18 cellular contexts compared by ENCODE assay signal in genomic region chr6:17948725-17949124, GRCh38. TPM values are rescaled to one million over a fixed set of nuclear protein-coding genes. Genes with fewer than 3 reads are reported as not detected.
A peak's percentile ranks its signal among the peaks of the same experiment; 100 is the strongest.
DNase-seq lines count a peak whose midpoint lies in the region; ATAC-seq, FAIRE-seq and TF ChIP-seq lines count a peak whose summit lies in the region.
"Had no signal": no experiment of that assay in that cellular context is flagged by ENCODE, and none has a peak within 500 bp of the region (broad histone marks: within the 10 kb centered on the region; RNA-seq: fewer than 3 reads in every experiment).

No MANE protein-coding gene starts in this region.

- ATAC-seq in IMR-90 (ENCODE audit: low read depth) (no peak), K562 (no peak)
- ATAC-seq: A549; CD8-positive, alpha-beta T cell had no signal

- no peak overlapping the region for H3K23ac ChIP-seq in IMR-90 (ENCODE audit: low read depth, low read length)

- POLR2A ChIA-PET in IMR-90 (lab: Charles Lee; ENCODE audit: unreplicated experiment), result no interaction called here
- POLR2A ChIA-PET in K562 (lab: Yijun Ruan, JAX), result interaction anchor here (0.5 to 3.0 kb wide), 4 partner anchors 9 to 20 kb away, joined by 3 to 12 read pairs (median 3); no protein-coding TSS in a partner anchor

- no peak overlapping the region for H2AK5ac ChIP-seq in IMR-90 (ENCODE audit: low read depth, low read length)

- no peak overlapping the region for H3K4ac ChIP-seq in IMR-90 (ENCODE audit: low read depth, low read length)

- H3K36me3 ChIP-seq in IMR-90 (ENCODE audit: control insufficient read depth, insufficient read depth, low read length), result peaks cover 3% of the 10 kb centered on the region; the same call in 1 of the 2 replicates
- peaks cover 4% of the 10 kb centered on the region; the same call in 1 of the 3 replicates for H3K36me3 ChIP-seq in K562 (ENCODE audit: control insufficient read depth, insufficient read depth, low read length)
- no peaks in the 10 kb centered on the region for H3K36me3 ChIP-seq in osteoblast (ENCODE audit: insufficient read depth, low read length)

- TF ChIP-seq RAD21 in IMR-90 (IDR thresholded peaks at IDR 0.05; ENCODE audit: low read length) (no peak), K562 (CRISPR knock-in tag; conservative IDR thresholded peaks at IDR 0.05 in 1 of 2, IDR thresholded peaks at IDR 0.05 in 1 of 2) (no peak)

- TF ChIP-seq POLR2A in IMR-90 (IDR thresholded peaks at IDR 0.05; ENCODE audit: low read depth, low read length) (no peak), K562 (conservative IDR thresholded peaks at IDR 0.05) (no peak)

- H3K56ac ChIP-seq in IMR-90 (ENCODE audit: extremely low read depth, insufficient read depth, low read length), result no peak overlapping the region

- intact Hi-C loops in IMR-90 (cut with micrococcal nuclease), result no loop called here
- intact Hi-C loops in K562 (cut with micrococcal nuclease), result no loop called here

- no peak overlapping the region for H4K5ac ChIP-seq in IMR-90 (ENCODE audit: low read depth, low read length)

- H3K4me3 ChIP-seq in IMR-90 (ENCODE audit: insufficient read depth, low read depth, low read length) (no peak overlapping the region), K562 (no peak overlapping the region), osteoblast (ENCODE audit: insufficient read depth, low read length) (no peak overlapping the region)
- H3K4me3 ChIP-seq: A549; BLaER1 treated with 17β-estradiol and CSF1 and Interleukin-3, amounts not matched to agents 10 nM and 100 nM had no signal

- peaks cover 20 to 55% of the 10 kb centered on the region in 2 experiments for H3K79me1 ChIP-seq in IMR-90 (ENCODE audit: low read depth in 1 of 2, low read length in 2 of 2)

- no peak overlapping the region for H3K9ac ChIP-seq in IMR-90 (ENCODE audit: low read depth, low read length)
- no peak overlapping the region for H3K9ac ChIP-seq in K562 (ENCODE audit: insufficient read depth in 1 of 2, low read depth in 2 of 2, low read length in 2 of 2)
- H3K9ac ChIP-seq: BLaER1 treated with 17β-estradiol and CSF1 and Interleukin-3, amounts not matched to agents 10 nM and 100 nM had no signal

- WGBS in IMR-90 (ENCODE audit: extremely low coverage in 2 of 2, insufficient read length in 1 of 2), 2 experiments, result 100% methylated on average over 1 of the region's 7 CpGs; no CpG with 5 or more reads in 1 of the 2 experiments
- WGBS in K562 (ENCODE audit: insufficient coverage, low coverage, missing lambda C conversion rate), result 82% methylated on average over 7 of the region's 7 CpGs

- H4K20me1 ChIP-seq in IMR-90 (ENCODE audit: insufficient read depth, low read length) (peaks cover 3% of the 10 kb centered on the region; the same call in 1 of the 2 replicates), K562 (replicated peaks; ENCODE audit: control insufficient read depth, insufficient read depth, low read length) (no peaks in the 10 kb centered on the region), osteoblast (ENCODE audit: insufficient read depth, low read length) (no peaks in the 10 kb centered on the region)

- H3K79me2 ChIP-seq in K562 (ENCODE audit: control insufficient read depth, insufficient read depth, low read length), result peaks cover 47% of the 10 kb centered on the region
- H3K79me2 ChIP-seq in osteoblast (ENCODE audit: insufficient read depth, low read length), result peaks cover 72% of the 10 kb centered on the region

- DNase-seq in IMR-90 (no peak), K562 (ENCODE audit: extremely low read depth in 1 of 4, low spot score in 3 of 4) (no peak), osteoblast (ENCODE audit: insufficient read length, low spot score, missing footprints) (peak; percentile 5), epidermal melanocyte (ENCODE audit: insufficient read length, low spot score) (no peak), T-helper 2 cell (no peak)
- no peak for DNase-seq in activated CD8-positive, alpha-beta memory T cell treated with anti-CD3 and anti-CD28 coated beads for 24 hours
- DNase-seq: AML-193; Caco-2; Calu3; CD4-positive, alpha-beta T cell; CD8-positive, alpha-beta T cell; DMS79 treated with DMSO at 0.1 percent for 48 hours; GF-D8 had no signal

- no peaks in the 10 kb centered on the region for H3K9me3 ChIP-seq in IMR-90 (ENCODE audit: control insufficient read depth, insufficient read depth, low read length)
- no peaks in the 10 kb centered on the region for H3K9me3 ChIP-seq in K562 (replicated peaks; ENCODE audit: control insufficient read depth, insufficient read depth, low read depth, low read length)
- no peaks in the 10 kb centered on the region for H3K9me3 ChIP-seq in osteoblast (ENCODE audit: low read depth, low read length)
- H3K9me3 ChIP-seq: A549, Caco-2 had no signal

- no peak for FAIRE-seq in K562 (lab: Jason Lieb, UNC)
- FAIRE-seq: A549, GM12891 had no signal

- H3K4me1 ChIP-seq in IMR-90 (ENCODE audit: control insufficient read depth, insufficient read depth, low read length) (peaks cover 8% of the 10 kb centered on the region), K562 (replicated peaks in 1 of 2; ENCODE audit: control insufficient read depth in 2 of 2, insufficient read depth in 2 of 2, low read length in 2 of 2) (no peaks in the 10 kb centered on the region; a peak in 1 of 5 replicates), osteoblast (ENCODE audit: insufficient read depth, low read length) (peaks cover 23% of the 10 kb centered on the region)
- H3K4me1 ChIP-seq: BLaER1 treated with 17β-estradiol and CSF1 and Interleukin-3, amounts not matched to agents 10 nM and 100 nM; Caco-2 had no signal

- H2AFZ ChIP-seq in IMR-90 (replicated peaks; ENCODE audit: low read length, poor library complexity) (no peak overlapping the region), K562 (ENCODE audit: low read depth, low read length) (no peak overlapping the region), osteoblast (ENCODE audit: low read length) (no peak overlapping the region)

- no peak overlapping the region for H4K8ac ChIP-seq in IMR-90 (ENCODE audit: low read depth in 2 of 2, low read length in 2 of 2)

- H3K27ac ChIP-seq in IMR-90 (ENCODE audit: insufficient read depth, low read length) (no peak overlapping the region), K562 (ENCODE audit: extremely low read depth, low read depth, low read length) (no peak overlapping the region), osteoblast (ENCODE audit: low read depth, low read length) (no peak overlapping the region)
- H3K27ac ChIP-seq: 22Rv1; A549; BLaER1 treated with 17β-estradiol and CSF1 and Interleukin-3, amounts not matched to agents 10 nM and 100 nM; C4-2B had no signal

- CTCF ChIA-PET in IMR-90 (lab: Yijun Ruan, JAX) (no interaction called here), K562 (lab: Yijun Ruan, JAX; ENCODE audit: low intra/inter-chr PET ratio) (no interaction called here)

- H3K27me3 ChIP-seq in IMR-90 (ENCODE audit: control insufficient read depth, insufficient read depth, low read length), result no peaks in the 10 kb centered on the region
- H3K27me3 ChIP-seq in K562 (ENCODE audit: control insufficient read depth in 2 of 2, insufficient read depth in 2 of 2, low read length in 2 of 2), result no peaks in the 10 kb centered on the region
- no peaks in the 10 kb centered on the region for H3K27me3 ChIP-seq in osteoblast (ENCODE audit: insufficient read depth, low read length)
- H3K27me3 ChIP-seq: BLaER1 treated with 17β-estradiol and CSF1 and Interleukin-3, amounts not matched to agents 10 nM and 100 nM had no signal

- no peak overlapping the region for H3K18ac ChIP-seq in IMR-90 (ENCODE audit: low read depth, low read length)

- H2BK20ac ChIP-seq in IMR-90 (ENCODE audit: low read depth, low read length), result no peak overlapping the region

- H3K14ac ChIP-seq in IMR-90 (replicated peaks; ENCODE audit: low read depth, low read length), result no peak overlapping the region

- BruUV-seq in IMR-90 (replicated peaks; lab: Mats Ljungman, UMichigan), result no TSS peak
- BruUV-seq in K562 (replicated peaks; lab: Mats Ljungman, UMichigan), result no TSS peak

- H2AK9ac ChIP-seq in IMR-90 (replicated peaks; ENCODE audit: low read depth, low read length, poor library complexity), result no peak overlapping the region

- H2BK5ac ChIP-seq in IMR-90 (ENCODE audit: low read depth, low read length, poor library complexity, severe bottlenecking), result no peak overlapping the region

- TF ChIP-seq CTCF in IMR-90 (conservative IDR thresholded peaks at IDR 0.05; ENCODE audit: low read depth, low read length) (no peak), K562 (IDR thresholded peaks at IDR 0.05 in 2 of 3, conservative IDR thresholded peaks at IDR 0.05 in 1 of 3; ENCODE audit: insufficient read depth in 2 of 3, low read depth in 1 of 3, low read length in 3 of 3) (no peak), osteoblast (IDR thresholded peaks at IDR 0.05; ENCODE audit: extremely low read depth, low read depth, low read length) (no peak)

- H3K4me2 ChIP-seq in IMR-90 (ENCODE audit: low read depth, low read length) (no peak overlapping the region), K562 (ENCODE audit: insufficient read depth, low read length) (no peak overlapping the region), osteoblast (ENCODE audit: insufficient read depth, low read length) (no peak overlapping the region)
- H3K4me2 ChIP-seq: A549; BLaER1 treated with 17β-estradiol and CSF1 and Interleukin-3, amounts not matched to agents 10 nM and 100 nM had no signal

- H3K9me1 ChIP-seq in IMR-90 (ENCODE audit: insufficient read depth, low read length) (peaks cover 6% of the 10 kb centered on the region), K562 (ENCODE audit: control insufficient read depth, insufficient read depth, low read length) (no peaks in the 10 kb centered on the region)

- dilution Hi-C loops in IMR-90 (cut with HindIII; ENCODE audit: low sequenced_read_pairs, unreplicated experiment), result no loop called here

- TF ChIP-seq EP300 in K562 (IDR thresholded peaks at IDR 0.05; ENCODE audit: low read length), result no peak

- in situ Hi-C loops in IMR-90 (cut with MboI; ENCODE audit: low sequenced_read_pairs) (no loop called here), K562 (cut with MboI) (no loop called here)

- no peak overlapping the region for H2BK120ac ChIP-seq in IMR-90 (ENCODE audit: low read depth, low read length)

- H4K91ac ChIP-seq in IMR-90 (ENCODE audit: insufficient read depth, low read depth, low read length), result no peak overlapping the region

- H2BK15ac ChIP-seq in IMR-90 (ENCODE audit: low read depth, low read length), result no peak overlapping the region

RNA-seq across cellular contexts. Expression of gene KIF13A, which starts 38.7 kb away (rescaled TPM):
- total RNA-seq in IMR-90 (2012; rRNA removed) (51.8 and 53.0 TPM in 2 replicates), K562 (2014; rRNA removed) (21.0 and 30.1 TPM in 2 replicates), K562 (2014; rRNA removed; fragmentation: Illumina TruSeq; extraction: Trizol) (37.5 and 39.3 TPM in 2 replicates), K562 (2015; rRNA removed; fragmentation: Illumina TruSeq; extraction: Trizol) (43.2 and 44.3 TPM in 2 replicates), K562 (2021) (30.1 and 33.8 TPM in 2 replicates), osteoblast (61.5 and 90.5 TPM in 2 replicates)
- polyA plus RNA-seq in IMR-90 (2012; rRNA removed) (22.5 and 23.3 TPM in 2 replicates), K562 (2011; rRNA removed) (29.5 and 31.8 TPM in 2 replicates), K562 (2014; fragmentation: Illumina TruSeq; extraction: Trizol) (28.2 and 29.7 TPM in 2 replicates), K562 (2014; fragmentation: Nextera tagmentation; extraction: Ambion mirVana) (1 to 10 TPM; 3.6 to 4.3 TPM), K562 (2014; rRNA removed) (22.5 and 22.6 TPM in 2 replicates)
- polyA plus RNA-seq in IMR-90 (2012; cell fraction: cytosol; rRNA removed), result 8.8 and 10.9 TPM in 2 replicates
- 8.3 and 25.8 TPM in 2 replicates for polyA plus RNA-seq in IMR-90 (2012; cell fraction: nucleus; rRNA removed; ENCODE audit: low replicate concordance)
- 104 and 140 TPM in 2 replicates for total RNA-seq in K562 (2011; cell fraction: chromatin; rRNA removed; ENCODE audit: low replicate concordance)
- 46.7 and 52.6 TPM in 2 replicates for total RNA-seq in K562 (2011; cell fraction: nucleolus; rRNA removed)
- 47.2 and 119 TPM in 2 replicates for total RNA-seq in K562 (2011; cell fraction: nucleoplasm; rRNA removed)
- polyA plus RNA-seq in K562 (2011; cell fraction: cytosol; rRNA removed), result 15.8 and 22.8 TPM in 2 replicates
- 33.0 and 34.3 TPM in 2 replicates for polyA plus RNA-seq in K562 (2011; cell fraction: nucleus; rRNA removed)
- 25.3 and 25.9 TPM in 2 replicates for polyA plus RNA-seq in K562 (2012)
- 58.2 and 66.9 TPM in 2 replicates for polyA minus RNA-seq in K562 (2011; rRNA and poly(A)+ RNA removed)
- 27.8 and 31.0 TPM in 2 replicates for polyA minus RNA-seq in K562 (2011; cell fraction: cytosol; rRNA and poly(A)+ RNA removed)
- polyA minus RNA-seq in K562 (2011; cell fraction: nucleus; rRNA and poly(A)+ RNA removed), result 52.9 and 92.3 TPM in 2 replicates
